Comparison of ENCODE assay signal across 1 cellular context in genomic region chr4:98995183-98996055, GRCh38.
A peak's percentile ranks its signal among the peaks of the same experiment; 100 is the strongest.
TF ChIP-seq lines count a peak whose summit lies in the region.

Gene METAP1 (plus strand): TSS chr4:98995721. CDS start chr4:98995754, 33 bp downstream.

TF ChIP-seq in HepG2, 621 proteins besides CTCF, POLR2A, EP300 and RAD21 (continued from another document and continues in another):
- TF ChIP-seq, protein P1, sequence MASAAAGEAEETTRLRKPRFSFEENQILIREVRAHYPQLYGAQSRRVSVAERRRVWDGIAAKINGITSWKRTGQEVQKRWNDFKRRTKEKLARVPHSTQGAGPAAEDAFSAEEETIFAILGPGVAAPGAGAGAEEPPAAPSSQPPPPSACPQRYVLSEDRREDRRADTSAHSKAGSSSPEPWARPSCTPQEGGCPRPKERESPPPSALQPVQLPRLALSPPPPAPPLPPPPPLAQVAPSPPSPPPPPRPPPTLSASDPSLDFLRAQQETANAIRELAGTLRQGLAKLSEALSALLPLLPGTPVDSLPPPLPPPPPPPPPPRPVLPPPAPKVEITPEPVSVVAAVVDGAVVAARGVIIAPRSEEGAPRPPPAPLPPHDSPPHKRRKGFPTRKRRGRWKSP (CRISPR knock-in tag; IDR thresholded peaks at IDR 0.05), result peak; percentile 87
- TF ChIP-seq POLR2AphosphoS2 (IDR thresholded peaks at IDR 0.05; ENCODE audit: low read depth, low read length), result no peak
- TF ChIP-seq NR2C2 (CRISPR knock-in tag; IDR thresholded peaks at IDR 0.05; ENCODE audit: borderline replicate concordance), result no peak
- TF ChIP-seq KDM2A (CRISPR knock-in tag; IDR thresholded peaks at IDR 0.05; ENCODE audit: borderline replicate concordance, low read depth), result peak; percentile 89
- TF ChIP-seq GPBP1L1 (CRISPR knock-in tag; IDR thresholded peaks at IDR 0.05), result no peak
- no peak for TF ChIP-seq ETV6 (CRISPR knock-in tag; conservative IDR thresholded peaks at IDR 0.05)
- TF ChIP-seq, protein P2, sequence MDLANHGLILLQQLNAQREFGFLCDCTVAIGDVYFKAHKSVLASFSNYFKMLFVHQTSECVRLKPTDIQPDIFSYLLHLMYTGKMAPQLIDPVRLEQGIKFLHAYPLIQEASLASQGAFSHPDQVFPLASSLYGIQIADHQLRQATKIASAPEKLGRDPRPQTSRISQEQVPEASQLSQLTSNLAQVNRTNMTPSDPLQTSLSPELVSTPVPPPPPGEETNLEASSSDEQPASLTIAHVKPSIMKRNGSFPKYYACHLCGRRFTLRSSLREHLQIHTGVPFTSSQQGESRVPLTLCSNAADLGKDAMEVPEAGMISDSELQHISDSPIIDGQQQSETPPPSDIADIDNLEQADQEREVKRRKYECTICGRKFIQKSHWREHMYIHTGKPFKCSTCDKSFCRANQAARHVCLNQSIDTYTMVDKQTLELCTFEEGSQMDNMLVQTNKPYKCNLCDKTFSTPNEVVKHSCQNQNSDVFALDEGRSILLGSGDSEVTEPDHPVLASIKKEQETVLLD (CRISPR knock-in tag; IDR thresholded peaks at IDR 0.05; ENCODE audit: low read depth), result peak; percentile 28
- TF ChIP-seq ZFY (CRISPR knock-in tag; IDR thresholded peaks at IDR 0.05), result 0 out of 2 replicates have a peak, but pooled peaks have one; percentile 44
- 0 out of 2 replicates have a peak, but pooled peaks have one; percentile 13 for TF ChIP-seq ADNP (CRISPR knock-in tag; IDR thresholded peaks at IDR 0.05)
- TF ChIP-seq CBFB (CRISPR knock-in tag; IDR thresholded peaks at IDR 0.05), result no peak
- TF ChIP-seq NONO (IDR thresholded peaks at IDR 0.05), result no peak
- TF ChIP-seq NONO (CRISPR knock-in tag; conservative IDR thresholded peaks at IDR 0.05), result 0 out of 2 replicates have a peak, but pooled peaks have one; percentile 38
- TF ChIP-seq KDM5A (IDR thresholded peaks at IDR 0.05; ENCODE audit: borderline replicate concordance, low read length), result no peak; the same call in 1 of the 2 replicates
- TF ChIP-seq, protein P3, sequence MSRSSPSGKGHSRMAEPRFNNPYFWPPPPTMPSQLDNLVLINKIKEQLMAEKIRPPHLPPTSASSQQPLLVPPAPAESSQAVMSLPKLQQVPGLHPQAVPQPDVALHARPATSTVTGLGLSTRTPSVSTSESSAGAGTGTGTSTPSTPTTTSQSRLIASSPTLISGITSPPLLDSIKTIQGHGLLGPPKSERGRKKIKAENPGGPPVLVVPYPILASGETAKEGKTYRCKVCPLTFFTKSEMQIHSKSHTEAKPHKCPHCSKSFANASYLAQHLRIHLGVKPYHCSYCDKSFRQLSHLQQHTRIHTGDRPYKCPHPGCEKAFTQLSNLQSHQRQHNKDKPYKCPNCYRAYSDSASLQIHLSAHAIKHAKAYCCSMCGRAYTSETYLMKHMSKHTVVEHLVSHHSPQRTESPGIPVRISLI (CRISPR knock-in tag; IDR thresholded peaks at IDR 0.05; ENCODE audit: borderline replicate concordance), result peak; percentile 70; the same call in 1 of the 2 replicates
- TF ChIP-seq TP53 (CRISPR knock-in tag; conservative IDR thresholded peaks at IDR 0.05), result no peak
- TF ChIP-seq HNRNPUL1 (IDR thresholded peaks at IDR 0.05; ENCODE audit: low read depth, low read length), result no peak
- no peak; the same call in 1 of the 2 replicates for TF ChIP-seq TARDBP (CRISPR knock-in tag; IDR thresholded peaks at IDR 0.05)
- TF ChIP-seq CHD4 (IDR thresholded peaks at IDR 0.05; ENCODE audit: borderline replicate concordance, low read length), result no peak
- TF ChIP-seq, protein P4, sequence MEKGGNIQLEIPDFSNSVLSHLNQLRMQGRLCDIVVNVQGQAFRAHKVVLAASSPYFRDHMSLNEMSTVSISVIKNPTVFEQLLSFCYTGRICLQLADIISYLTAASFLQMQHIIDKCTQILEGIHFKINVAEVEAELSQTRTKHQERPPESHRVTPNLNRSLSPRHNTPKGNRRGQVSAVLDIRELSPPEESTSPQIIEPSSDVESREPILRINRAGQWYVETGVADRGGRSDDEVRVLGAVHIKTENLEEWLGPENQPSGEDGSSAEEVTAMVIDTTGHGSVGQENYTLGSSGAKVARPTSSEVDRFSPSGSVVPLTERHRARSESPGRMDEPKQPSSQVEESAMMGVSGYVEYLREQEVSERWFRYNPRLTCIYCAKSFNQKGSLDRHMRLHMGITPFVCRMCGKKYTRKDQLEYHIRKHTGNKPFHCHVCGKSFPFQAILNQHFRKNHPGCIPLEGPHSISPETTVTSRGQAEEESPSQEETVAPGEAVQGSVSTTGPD (CRISPR knock-in tag; IDR thresholded peaks at IDR 0.05), result no peak
- TF ChIP-seq ZBTB8A (CRISPR knock-in tag; IDR thresholded peaks at IDR 0.05; ENCODE audit: borderline replicate concordance, low read depth), result peak; percentile 54; the same call in 1 of the 2 replicates
- TF ChIP-seq ZBTB49 (CRISPR knock-in tag; IDR thresholded peaks at IDR 0.05; ENCODE audit: borderline replicate concordance), result no peak
- TF ChIP-seq RFX5 (IDR thresholded peaks at IDR 0.05; ENCODE audit: low read depth, low read length), result no peak
- TF ChIP-seq, protein P5, sequence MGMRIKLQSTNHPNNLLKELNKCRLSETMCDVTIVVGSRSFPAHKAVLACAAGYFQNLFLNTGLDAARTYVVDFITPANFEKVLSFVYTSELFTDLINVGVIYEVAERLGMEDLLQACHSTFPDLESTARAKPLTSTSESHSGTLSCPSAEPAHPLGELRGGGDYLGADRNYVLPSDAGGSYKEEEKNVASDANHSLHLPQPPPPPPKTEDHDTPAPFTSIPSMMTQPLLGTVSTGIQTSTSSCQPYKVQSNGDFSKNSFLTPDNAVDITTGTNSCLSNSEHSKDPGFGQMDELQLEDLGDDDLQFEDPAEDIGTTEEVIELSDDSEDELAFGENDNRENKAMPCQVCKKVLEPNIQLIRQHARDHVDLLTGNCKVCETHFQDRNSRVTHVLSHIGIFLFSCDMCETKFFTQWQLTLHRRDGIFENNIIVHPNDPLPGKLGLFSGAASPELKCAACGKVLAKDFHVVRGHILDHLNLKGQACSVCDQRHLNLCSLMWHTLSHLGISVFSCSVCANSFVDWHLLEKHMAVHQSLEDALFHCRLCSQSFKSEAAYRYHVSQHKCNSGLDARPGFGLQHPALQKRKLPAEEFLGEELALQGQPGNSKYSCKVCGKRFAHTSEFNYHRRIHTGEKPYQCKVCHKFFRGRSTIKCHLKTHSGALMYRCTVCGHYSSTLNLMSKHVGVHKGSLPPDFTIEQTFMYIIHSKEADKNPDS (CRISPR knock-in tag; IDR thresholded peaks at IDR 0.05), result no peak
- TF ChIP-seq ZSCAN31 (CRISPR knock-in tag; IDR thresholded peaks at IDR 0.05; ENCODE audit: low read depth), result 0 out of 2 replicates have a peak, but pooled peaks have one; percentile 64
- TF ChIP-seq ZNF674 (CRISPR knock-in tag; IDR thresholded peaks at IDR 0.05; ENCODE audit: low read depth), result 0 out of 2 replicates have a peak, but pooled peaks have one; percentile 67
- TF ChIP-seq CEBPG (CRISPR knock-in tag; IDR thresholded peaks at IDR 0.05), result peak; percentile 17; the same call in 1 of the 2 replicates
- TF ChIP-seq ZNF776 (CRISPR knock-in tag; IDR thresholded peaks at IDR 0.05), result no peak
- TF ChIP-seq TOPORS (CRISPR knock-in tag; IDR thresholded peaks at IDR 0.05), result 0 out of 2 replicates have a peak, but pooled peaks have one; percentile 48
- TF ChIP-seq ZNF256 (CRISPR knock-in tag; conservative IDR thresholded peaks at IDR 0.05), result no peak
- TF ChIP-seq HNF1B (CRISPR knock-in tag; IDR thresholded peaks at IDR 0.05), result peak; percentile 92
- no peak; the same call in 1 of the 2 replicates for TF ChIP-seq ZIK1 (CRISPR knock-in tag; IDR thresholded peaks at IDR 0.05; ENCODE audit: borderline replicate concordance, low read depth)
- no peak for TF ChIP-seq XBP1 (CRISPR knock-in tag; IDR thresholded peaks at IDR 0.05)
- TF ChIP-seq NRL (CRISPR knock-in tag; IDR thresholded peaks at IDR 0.05; ENCODE audit: borderline replicate concordance), result no peak
- TF ChIP-seq, protein P6, sequence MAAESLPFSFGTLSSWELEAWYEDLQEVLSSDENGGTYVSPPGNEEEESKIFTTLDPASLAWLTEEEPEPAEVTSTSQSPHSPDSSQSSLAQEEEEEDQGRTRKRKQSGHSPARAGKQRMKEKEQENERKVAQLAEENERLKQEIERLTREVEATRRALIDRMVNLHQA (CRISPR knock-in tag; IDR thresholded peaks at IDR 0.05), result no peak
- no peak for TF ChIP-seq GLI4 (CRISPR knock-in tag; IDR thresholded peaks at IDR 0.05; ENCODE audit: borderline replicate concordance)
- no peak for TF ChIP-seq MTA1 (CRISPR knock-in tag; IDR thresholded peaks at IDR 0.05; ENCODE audit: borderline replicate concordance)
- TF ChIP-seq, protein P7, sequence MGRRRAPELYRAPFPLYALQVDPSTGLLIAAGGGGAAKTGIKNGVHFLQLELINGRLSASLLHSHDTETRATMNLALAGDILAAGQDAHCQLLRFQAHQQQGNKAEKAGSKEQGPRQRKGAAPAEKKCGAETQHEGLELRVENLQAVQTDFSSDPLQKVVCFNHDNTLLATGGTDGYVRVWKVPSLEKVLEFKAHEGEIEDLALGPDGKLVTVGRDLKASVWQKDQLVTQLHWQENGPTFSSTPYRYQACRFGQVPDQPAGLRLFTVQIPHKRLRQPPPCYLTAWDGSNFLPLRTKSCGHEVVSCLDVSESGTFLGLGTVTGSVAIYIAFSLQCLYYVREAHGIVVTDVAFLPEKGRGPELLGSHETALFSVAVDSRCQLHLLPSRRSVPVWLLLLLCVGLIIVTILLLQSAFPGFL (CRISPR knock-in tag; IDR thresholded peaks at IDR 0.05), result no peak
- no peak for TF ChIP-seq ZNF10 (CRISPR knock-in tag; IDR thresholded peaks at IDR 0.05; ENCODE audit: borderline replicate concordance, low read depth)
- no peak; the same call in 1 of the 2 replicates for TF ChIP-seq ZBTB42 (CRISPR knock-in tag; IDR thresholded peaks at IDR 0.05)
- no peak for TF ChIP-seq ZNF136 (CRISPR knock-in tag; IDR thresholded peaks at IDR 0.05; ENCODE audit: low read depth)
- no peak for TF ChIP-seq RFX3 (CRISPR knock-in tag; IDR thresholded peaks at IDR 0.05)
- TF ChIP-seq SIN3A (IDR thresholded peaks at IDR 0.05; ENCODE audit: borderline replicate concordance, low read depth, low read length), result peak; percentile 64; the same call in 1 of the 2 replicates
- TF ChIP-seq LRRFIP1 (CRISPR knock-in tag; conservative IDR thresholded peaks at IDR 0.05), result no peak
- TF ChIP-seq PAX8 (CRISPR knock-in tag; IDR thresholded peaks at IDR 0.05; ENCODE audit: borderline replicate concordance), result no peak
- TF ChIP-seq ZNF430 (CRISPR knock-in tag; IDR thresholded peaks at IDR 0.05), result no peak
- TF ChIP-seq MEIS1 (CRISPR knock-in tag; IDR thresholded peaks at IDR 0.05; ENCODE audit: borderline replicate concordance), result 0 out of 2 replicates have a peak, but pooled peaks have one; percentile 57
